28 cellular contexts compared by ENCODE assay signal in the genomic region with DNA sequence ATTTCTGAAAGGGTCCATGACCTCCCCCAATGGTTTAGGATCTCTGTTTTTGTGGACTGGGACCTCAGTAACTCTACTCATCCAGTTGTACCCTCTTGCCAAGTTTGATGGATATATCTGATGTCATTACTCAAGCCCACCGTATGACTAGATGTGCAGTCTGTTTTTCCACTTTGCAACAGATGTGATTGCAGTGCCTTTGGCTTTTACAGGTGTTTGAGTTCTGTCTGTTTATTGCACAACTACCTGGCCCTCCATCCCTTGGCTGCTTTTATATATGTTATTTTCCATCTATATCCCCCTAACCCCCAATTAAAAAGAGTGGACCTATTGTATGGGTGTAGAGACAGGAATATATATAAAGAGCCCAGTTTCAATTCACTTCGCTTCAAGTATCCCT.
"Had no signal": no experiment of that assay in that cellular context is flagged by ENCODE, and none has a peak within 500 bp of the region (broad histone marks: within the 10 kb centered on the region; RNA-seq: fewer than 3 reads in every experiment).

No MANE protein-coding gene starts in this region.

- H3K36me3 ChIP-seq: ascending aorta, cardiac muscle cell, MG63, Peyer's patch, SJSA1 had no signal

- H3K4me1 ChIP-seq: ascending aorta, SJSA1 had no signal

- H3K9ac ChIP-seq: SK-N-SH had no signal

- H3K9me3 ChIP-seq: ascending aorta, MG63, Peyer's patch, SJSA1, SK-N-SH had no signal

- DNase-seq: activated CD4-positive, alpha-beta T cell treated with anti-CD3 and anti-CD28 coated beads, Interleukin-2, amount 10 ng/mL, durations not matched to agents 24 days and 14 days; activated CD4-positive, alpha-beta T cell treated with anti-CD3 and anti-CD28 coated beads, Interleukin-2, amount 50 U/mL, for 4 hours; activated CD8-positive, alpha-beta T cell treated with anti-CD3 and anti-CD28 coated beads for 36 hours; activated gamma-delta T cell; activated naive CD4-positive, alpha-beta T cell treated with Interleukin-2 at 50 U/mL for 16 hours; activated naive CD8-positive, alpha-beta T cell treated with anti-CD3 and anti-CD28 coated beads, Interleukin-2, amount 10 ng/mL, durations not matched to agents 7 days and 5 days; activated T-cell treated with anti-CD3 and anti-CD28 coated beads, Interleukin-2, amount 50 U/mL, for 1 hour; amygdala; Kasumi-1; MG63; NCI-H1048; NCI-H1105 treated with DMSO at 0.1 percent for 48 hours; NCI-H1436; NCI-H1694; NCI-H1930; NCI-H2081 treated with DMSO at 0.1 percent for 48 hours; NCI-H345; NCI-H524 treated with DMSO at 0.1 percent for 48 hours; NCI-H748 treated with DMSO at 0.1 percent for 48 hours; NK-92 treated with Interleukin-12 subunit alpha and Interleukin-12 subunit beta, amount 100 ng/mL, for 24 hours; PC-3; Peyer's patch; RPMI8226; SHP77 treated with DMSO at 0.1 percent for 48 hours; SK-N-SH had no signal

- H3K27ac ChIP-seq: ascending aorta, cardiac muscle cell, Peyer's patch, SJSA1 had no signal

- H3K4me2 ChIP-seq: SK-N-SH had no signal

- ATAC-seq: activated CD8-positive, alpha-beta T cell treated with anti-CD3 and anti-CD28 coated beads for 36 hours; PC-3 had no signal

- H3K4me3 ChIP-seq: ascending aorta, cardiac muscle cell, MG63, Peyer's patch, SJSA1 had no signal

- H3K27me3 ChIP-seq: ascending aorta, MG63, Peyer's patch, SJSA1 had no signal
